In the genomic region with DNA sequence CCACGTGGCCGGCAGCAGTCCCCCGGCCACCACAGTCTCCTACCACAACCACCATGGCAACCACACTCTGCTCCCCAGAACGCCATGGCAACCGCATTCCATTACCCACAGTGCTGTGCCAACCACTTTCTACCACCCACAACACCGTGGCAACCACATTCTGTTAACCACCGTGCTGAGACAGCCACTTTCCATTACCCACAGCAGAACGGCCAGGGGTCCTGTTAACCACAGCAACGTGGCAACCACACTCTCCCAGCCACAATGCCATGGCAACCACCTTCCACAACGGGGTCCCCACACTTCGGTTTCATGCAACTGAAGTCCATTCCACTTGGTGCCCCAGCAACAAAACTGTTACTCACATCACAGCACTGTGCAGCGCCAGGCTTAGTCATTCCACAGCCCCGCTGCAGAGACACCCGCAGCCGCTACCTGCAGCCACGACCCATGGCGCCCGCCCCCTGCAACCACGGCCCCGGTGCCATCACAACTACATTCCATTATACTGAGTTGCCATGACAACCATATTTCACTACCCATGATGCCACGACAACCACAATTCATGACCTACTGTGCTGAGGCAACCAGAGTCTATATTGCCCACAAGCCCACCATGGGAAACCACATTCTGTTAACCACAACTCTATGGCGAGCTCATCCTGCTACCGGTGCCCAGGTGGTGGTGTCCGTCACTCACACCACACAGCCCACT, we compare ENCODE assay signal across 1 cellular context.
TF ChIP-seq lines count a peak whose summit lies in the region.

No MANE protein-coding gene starts in this region.

TF ChIP-seq in H1, 55 proteins besides CTCF, POLR2A, EP300 and RAD21:
- no peak for TF ChIP-seq EZH2 (IDR thresholded peaks at IDR 0.05; ENCODE audit: low read depth, low read length, severe bottlenecking)
- TF ChIP-seq KDM5A (IDR thresholded peaks at IDR 0.05; ENCODE audit: low read length), result no peak
- TF ChIP-seq CHD1 (IDR thresholded peaks at IDR 0.05; ENCODE audit: low read depth, low read length), result no peak
- TF ChIP-seq, protein P1, sequence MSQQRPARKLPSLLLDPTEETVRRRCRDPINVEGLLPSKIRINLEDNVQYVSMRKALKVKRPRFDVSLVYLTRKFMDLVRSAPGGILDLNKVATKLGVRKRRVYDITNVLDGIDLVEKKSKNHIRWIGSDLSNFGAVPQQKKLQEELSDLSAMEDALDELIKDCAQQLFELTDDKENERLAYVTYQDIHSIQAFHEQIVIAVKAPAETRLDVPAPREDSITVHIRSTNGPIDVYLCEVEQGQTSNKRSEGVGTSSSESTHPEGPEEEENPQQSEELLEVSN (IDR thresholded peaks at IDR 0.05), result no peak
- no peak for TF ChIP-seq PHF8 (conservative IDR thresholded peaks at IDR 0.05; ENCODE audit: low read depth, low read length)
- no peak for TF ChIP-seq CBX5 (IDR thresholded peaks at IDR 0.05; ENCODE audit: low read depth, low read length)
- no peak for TF ChIP-seq RNF2 (IDR thresholded peaks at IDR 0.05; ENCODE audit: borderline replicate concordance, low read depth, low read length, missing control alignments, poor library complexity, severe bottlenecking)
- TF ChIP-seq TEAD4 (IDR thresholded peaks at IDR 0.05; ENCODE audit: low read depth, low read length), result peak; percentile 40; the same call in 1 of the 2 replicates
